ENCODE assay signal across 28 cellular contexts in the genomic region with DNA sequence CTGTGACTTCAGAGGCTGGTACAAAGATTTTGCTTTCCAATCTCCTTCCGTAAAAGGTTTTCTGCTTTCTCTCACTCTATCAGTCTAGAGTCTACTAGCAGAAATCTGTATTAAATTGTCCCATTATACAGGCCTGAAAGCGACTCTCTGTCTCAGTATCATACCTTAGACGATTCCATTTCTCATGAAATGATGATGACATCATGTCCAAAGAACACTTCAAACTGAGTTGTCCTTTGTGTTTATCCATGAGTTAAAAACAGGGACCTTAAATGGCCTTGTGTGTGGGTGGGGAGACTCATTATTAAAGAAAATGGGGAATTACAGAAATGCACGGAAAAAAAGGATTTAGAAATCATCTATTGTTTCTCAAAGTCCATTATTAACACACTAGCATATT. TPM values are rescaled to one million over a fixed set of nuclear protein-coding genes. Genes with fewer than 3 reads are reported as not detected.
DNase-seq lines count a peak whose midpoint lies in the region; ATAC-seq and TF ChIP-seq lines count a peak whose summit lies in the region.
"Had no signal": no experiment of that assay in that cellular context is flagged by ENCODE, and none has a peak within 500 bp of the region (broad histone marks: within the 10 kb centered on the region; RNA-seq: fewer than 3 reads in every experiment).

No MANE protein-coding gene starts in this region.

- TF ChIP-seq RAD21 in HCT116 (IDR thresholded peaks at IDR 0.05; ENCODE audit: low read depth) = no peak

- ATAC-seq in HCT116 (no peak), GM21423 (IDR thresholded peaks at IDR 0.05; ENCODE audit: unreplicated experiment) (no peak), GM18868 (IDR thresholded peaks at IDR 0.05; ENCODE audit: unreplicated experiment) (no peak)
- ATAC-seq: activated CD4-positive, CD25-positive, alpha-beta regulatory T cell treated with anti-CD3 and anti-CD28 coated beads, Interleukin-2, amount 50 U/mL, for 24 hours; gastrocnemius medialis; left lobe of liver had no signal

- H3K79me2 ChIP-seq in HCT116 (ENCODE audit: insufficient read depth, low read length) = no peaks in the 10 kb centered on the region

- H3K4me2 ChIP-seq in HCT116 (ENCODE audit: low read length) = peak overlapping the region; percentile 8; the same call in 1 of the 2 replicates

- 77 to 84% methylated on average over 4 of the region's 4 CpGs for WGBS in thyroid gland, 2 donors

- intact Hi-C loops in HCT116 (cut with micrococcal nuclease) = no loop called here
- intact Hi-C loops in thyroid gland (cut with DNase I) = no loop called here

- no peaks in the 10 kb centered on the region for H4K20me1 ChIP-seq in HCT116 (ENCODE audit: insufficient read depth)

- H2AFZ ChIP-seq in HCT116 (ENCODE audit: low read depth, low read length, poor library complexity, severe bottlenecking) = no peak overlapping the region

- CTCF ChIA-PET in HCT116 (lab: Charles Lee) = no interaction called here

- H3K27me3 ChIP-seq in HCT116 (ENCODE audit: insufficient read depth, low read length) = no peaks in the 10 kb centered on the region
- H3K27me3 ChIP-seq in SJSA1 (replicated peaks) = no peaks in the 10 kb centered on the region
- H3K27me3 ChIP-seq in thyroid gland = no peaks in the 10 kb centered on the region
- H3K27me3 ChIP-seq: esophagus squamous epithelium, gastrocnemius medialis, MG63, Peyer's patch, SJCRH30 had no signal

- H3K27ac ChIP-seq in HCT116 (ENCODE audit: low read depth, low read length) (no peak overlapping the region), SJSA1 (peak overlapping the region; percentile 57), thyroid gland (peak overlapping the region in 2 of 3 donors; percentile 4 to 53)
- H3K27ac ChIP-seq: C4-2B, esophagus squamous epithelium, gastrocnemius medialis, Peyer's patch, SJCRH30 had no signal

- H3K4me3 ChIP-seq in HCT116 (replicated peaks in 1 of 2; ENCODE audit: low read depth in 1 of 2, low read length in 2 of 2) (no peak overlapping the region), SJSA1 (no peak overlapping the region), fibroblast of pulmonary artery (replicated peaks; ENCODE audit: low read depth, low read length) (no peak overlapping the region), thyroid gland (replicated peaks in 1 of 3) (no peak overlapping the region)
- H3K4me3 ChIP-seq: esophagus squamous epithelium, gastrocnemius medialis, MG63, Peyer's patch, SJCRH30 had no signal

- 0 out of 2 replicates have a peak overlapping the region, but pooled peaks have one; percentile 1 for H3K9ac ChIP-seq in HCT116 (ENCODE audit: low read length)

- H3K9me3 ChIP-seq in HCT116 (ENCODE audit: control insufficient read depth in 1 of 2, insufficient read depth in 1 of 2, low read depth in 1 of 2, low read length in 2 of 2) = no peaks in the 10 kb centered on the region
- no peaks in the 10 kb centered on the region for H3K9me3 ChIP-seq in SJSA1 (replicated peaks)
- no peaks in the 10 kb centered on the region for H3K9me3 ChIP-seq in thyroid gland
- H3K9me3 ChIP-seq: esophagus squamous epithelium, gastrocnemius medialis, Peyer's patch, SJCRH30 had no signal

- H3K36me3 ChIP-seq in HCT116 (ENCODE audit: control insufficient read depth in 1 of 2, insufficient read depth in 2 of 2, low read length in 2 of 2) (no peaks in the 10 kb centered on the region), SJSA1 (no peaks in the 10 kb centered on the region), thyroid gland (no peaks in the 10 kb centered on the region)
- H3K36me3 ChIP-seq: esophagus squamous epithelium, gastrocnemius medialis, MG63, Peyer's patch, SJCRH30 had no signal

- H3K9me2 ChIP-seq in HCT116 (ENCODE audit: insufficient read depth) = no peaks in the 10 kb centered on the region

- no peak for TF ChIP-seq POLR2A in HCT116 (IDR thresholded peaks at IDR 0.05; ENCODE audit: borderline replicate concordance, extremely low read depth, insufficient read depth, insufficient read length)
- TF ChIP-seq POLR2A in thyroid gland (IDR thresholded peaks at IDR 0.05) = no peak

- RAD21 ChIA-PET in HCT116 (lab: Charles Lee; ENCODE audit: low non-redundant PET in 1 of 2, low total read pairs in 2 of 2, uncharacterized antibody in 2 of 2, unreplicated experiment in 2 of 2) = no interaction called here

- POLR2A ChIA-PET in HCT116 (lab: Charles Lee) = no interaction called here

- H3K4me1 ChIP-seq in HCT116 (ENCODE audit: control insufficient read depth in 1 of 2, insufficient read depth in 2 of 2, low read length in 2 of 2) (peaks cover 6 to 73% of the 10 kb centered on the region in 2 experiments), SJSA1 (replicated peaks) (peaks cover 40% of the 10 kb centered on the region), thyroid gland (peaks cover 20 to 46% of the 10 kb centered on the region in 2 donors)

- no peak for TF ChIP-seq CTCF in HCT116 (IDR thresholded peaks at IDR 0.05 in 2 of 3, conservative IDR thresholded peaks at IDR 0.05 in 1 of 3; ENCODE audit: borderline replicate concordance in 1 of 3, insufficient read depth in 1 of 3, low read depth in 2 of 3, low read length in 2 of 3)
- TF ChIP-seq CTCF in fibroblast of pulmonary artery (IDR thresholded peaks at IDR 0.05; ENCODE audit: low read length, missing control alignments) = no peak
- TF ChIP-seq CTCF in thyroid gland (IDR thresholded peaks at IDR 0.05) = no peak

- DNase-seq in HCT116 (ENCODE audit: low read depth, low spot score) (no peak), SJSA1 (ENCODE audit: low read depth in 1 of 2, low spot score in 2 of 2) (peak in 1 of 2 experiments; percentile 47), fibroblast of pulmonary artery (ENCODE audit: low read depth) (peak; percentile 23), thyroid gland (no peak), DMS 273 treated with DMSO at 0.1 percent for 48 hours (lab: John Stamatoyannopoulos, UW) (no peak)
- DNase-seq: activated CD4-positive, alpha-beta memory T cell treated with anti-CD3 and anti-CD28 coated beads for 36 hours; activated CD8-positive, alpha-beta memory T cell treated with anti-CD3 and anti-CD28 coated beads, Interleukin-2, amount 50 U/mL, for 4 hours; aorta; cortex of kidney; esophagus squamous epithelium; gastrocnemius medialis; GOT3; hippocampal formation; immature natural killer cell; MG63; naive B cell; NCI-H2029 treated with DMSO at 0.1 percent for 48 hours; NCI-H345; NCI-H748 treated with DMSO at 0.1 percent for 48 hours; occipital lobe; Peyer's patch; SJCRH30 had no signal

- BruUV-seq in HCT116 (replicated peaks; lab: Mats Ljungman, UMichigan) = no TSS peak

TF ChIP-seq in HCT116, 20 proteins besides CTCF, POLR2A, EP300 and RAD21:
- TF ChIP-seq EGR1 (IDR thresholded peaks at IDR 0.05; ENCODE audit: low read depth) (peak; percentile 36; the same call in 1 of the 2 replicates), YY1 (IDR thresholded peaks at IDR 0.05; ENCODE audit: extremely low read depth, insufficient replicate concordance, low read depth, low read length) (no peak)

RNA-seq across cellular contexts. Expression of gene SLC44A3, which starts 21.0 kb away (rescaled TPM):
- total RNA-seq in HCT116 (2021; ENCODE audit: unreplicated experiment) = 9.6 TPM
- polyA plus RNA-seq in HCT116 (2012) = 6.4 and 8.7 TPM in 2 replicates
- 2.7 and 3.8 TPM in 2 replicates for total RNA-seq in SJSA1 (2014; rRNA removed; shearing (Covaris generic))
- 1 to 10 TPM; 4.0 to 6.7 (median 5.4) TPM for total RNA-seq in thyroid gland
- total RNA-seq: activated T-helper 1 cell treated with anti-CD3 and anti-CD28 coated beads, Interleukin-12 subunit alpha, Interleukin-12 subunit beta, Interleukin-2, Interleukin-4 antibody, amounts not matched to agents 30 ng/mL and 10 ng/mL and 1 ng/mL, durations not matched to agents 14 hours and 24 hours and 36 hours had no signal
- polyA plus RNA-seq: immature natural killer cell had no signal
